ENCODE assay signal across 8 cellular contexts in genomic region chr18:68721681-68722583, GRCh38. TPM values are rescaled to one million over a fixed set of nuclear protein-coding genes. Genes with fewer than 3 reads are reported as not detected.
A peak's percentile ranks its signal among the peaks of the same experiment; 100 is the strongest.
DNase-seq lines count a peak whose midpoint lies in the region; ATAC-seq and TF ChIP-seq lines count a peak whose summit lies in the region.

No MANE protein-coding gene starts in this region.

- TF ChIP-seq CTCF in GM10266 (IDR thresholded peaks at IDR 0.05; ENCODE audit: control insufficient read depth, insufficient read depth, low read depth, missing control alignments) (no peak), esophagus squamous epithelium (IDR thresholded peaks at IDR 0.05) (no peak), type B pancreatic cell (conservative IDR thresholded peaks at IDR 0.05) (no peak)

- no peak for TF ChIP-seq POLR2A in esophagus squamous epithelium (IDR thresholded peaks at IDR 0.05)

- no peak overlapping the region for H3K4me3 Mint-ChIP-seq in type B pancreatic cell

- peaks cover 0 to 13% (median 0%) of the 10 kb centered on the region in 3 donors for H3K4me1 ChIP-seq in esophagus squamous epithelium

- peaks cover 6% of the 10 kb centered on the region for H3K9me3 Mint-ChIP-seq in type B pancreatic cell

- intact Hi-C loops in esophagus squamous epithelium (cut with DNase I): no loop called here

- 14 to 41% methylated on average over 8 of the region's 8 CpGs for WGBS in esophagus squamous epithelium, 2 donors

- H3K27ac Mint-ChIP-seq in type B pancreatic cell: no peak overlapping the region

- H3K27me3 Mint-ChIP-seq in type B pancreatic cell: no peaks in the 10 kb centered on the region

- no peaks in the 10 kb centered on the region for H3K36me3 Mint-ChIP-seq in type B pancreatic cell

- ATAC-seq in GM21528 (IDR thresholded peaks at IDR 0.05; ENCODE audit: low FRiP score, unreplicated experiment): peak; percentile 91
- peak; percentile 84 for ATAC-seq in stimulated activated naive CD8-positive, alpha-beta T cell treated with anti-CD3 and anti-CD28 coated beads, Interleukin-15, Interleukin-2, amounts not matched to agents 100 U/mL and 50 U/mL, for 24 hours

- peak; percentile 40 for DNase-seq in GM10266 (ENCODE audit: extremely low spot score)
- no peak for DNase-seq in esophagus squamous epithelium (lab: John Stamatoyannopoulos, UW)
- DNase-seq in stimulated activated naive CD8-positive, alpha-beta T cell treated with anti-CD3 and anti-CD28 coated beads, Interleukin-15, Interleukin-2, amounts not matched to agents 100 U/mL and 50 U/mL, for 24 hours: no peak
- DNase-seq in HPDE6-E6E7 (ENCODE audit: extremely low spot score): no peak
- DNase-seq in activated effector memory CD4-positive, alpha-beta T cell treated with anti-CD3 and anti-CD28 coated beads, Interleukin-2, amount 50 U/mL, for 16 hours: no peak
- no peak for DNase-seq in type B pancreatic cell (ENCODE audit: extremely low spot score, unreplicated experiment)

- peaks cover 2% of the 10 kb centered on the region for H3K9me3 ChIP-seq in KOPT-K1 (ENCODE audit: insufficient read depth, low read length, poor library complexity, severe bottlenecking)
- no peaks in the 10 kb centered on the region for H3K9me3 ChIP-seq in esophagus squamous epithelium

- H3K27ac ChIP-seq in KOPT-K1 (ENCODE audit: low read depth, low read length, poor library complexity, severe bottlenecking): peak overlapping the region; percentile 61
- peak overlapping the region; percentile 34 to 76 (median 67) for H3K27ac ChIP-seq in esophagus squamous epithelium

- no peaks in the 10 kb centered on the region for H3K4me1 Mint-ChIP-seq in type B pancreatic cell (ENCODE audit: unreplicated experiment)

- peak overlapping the region; percentile 5 to 55 (median 30) for H3K4me3 ChIP-seq in esophagus squamous epithelium

- H3K36me3 ChIP-seq in KOPT-K1 (ENCODE audit: insufficient read depth, low read length): peaks cover 5% of the 10 kb centered on the region; the same call in 1 of the 2 replicates
- H3K36me3 ChIP-seq in esophagus squamous epithelium: no peaks in the 10 kb centered on the region

- H3K27me3 ChIP-seq in esophagus squamous epithelium: no peaks in the 10 kb centered on the region

RNA-seq across cellular contexts. Expression of gene TMX3, which starts 7.0 kb away (rescaled TPM):
- total RNA-seq in esophagus squamous epithelium (10 to 100 TPM; 12.7 to 37.8 (median 25.6) TPM), type B pancreatic cell (ENCODE audit: low replicate concordance) (28.5 and 42.0 TPM in 2 replicates)
